18 cellular contexts compared by ENCODE assay signal in genomic region chr5:117357886-117358285, GRCh38.
"Had no signal": no experiment of that assay in that cellular context is flagged by ENCODE, and none has a peak within 500 bp of the region (broad histone marks: within the 10 kb centered on the region; RNA-seq: fewer than 3 reads in every experiment).

No MANE protein-coding gene starts in this region.

- DNase-seq: colonic mucosa; dermis blood vessel endothelial cell; foreskin melanocyte; heart left ventricle; left colon; left ventricle myocardium superior; natural killer cell; pancreas; right cardiac atrium; small intestine; stimulated activated CD4-positive, alpha-beta T cell treated with anti-CD3 and anti-CD28 coated beads, Interleukin-12 subunit alpha, Interleukin-12 subunit beta, amount 100 ng/mL, for 4 hours; stimulated activated naive CD8-positive, alpha-beta T cell treated with anti-CD3 and anti-CD28 coated beads, Interleukin-15, Interleukin-2, amounts not matched to agents 100 U/mL and 50 U/mL, for 24 hours; thyroid gland had no signal

- H3K4me3 Mint-ChIP-seq: natural killer cell, neural crest cell, type B pancreatic cell had no signal

- H3K36me3 ChIP-seq: colonic mucosa, heart left ventricle, pancreas, suprapubic skin, thyroid gland had no signal

- H3K27me3 ChIP-seq: colonic mucosa, heart left ventricle, pancreas, suprapubic skin, thyroid gland had no signal

- H3K9me3 ChIP-seq: colonic mucosa, heart left ventricle, pancreas, suprapubic skin, thyroid gland had no signal

- H3K4me1 ChIP-seq: colonic mucosa, heart left ventricle, pancreas, suprapubic skin, thyroid gland had no signal

- H3K9me3 Mint-ChIP-seq: type B pancreatic cell had no signal

- H3K27ac ChIP-seq: colonic mucosa, heart left ventricle, pancreas, suprapubic skin, thyroid gland had no signal

- ATAC-seq: heart left ventricle; left colon; left ventricle myocardium superior; natural killer cell; pancreas; right cardiac atrium; stimulated activated naive CD8-positive, alpha-beta T cell treated with anti-CD3 and anti-CD28 coated beads, Interleukin-15, Interleukin-2, amounts not matched to agents 100 U/mL and 50 U/mL, for 24 hours had no signal

- H3K36me3 Mint-ChIP-seq: natural killer cell, type B pancreatic cell had no signal

- H3K27me3 Mint-ChIP-seq: progenitor cell of endocrine pancreas, type B pancreatic cell had no signal

- H3K4me3 ChIP-seq: colonic mucosa, heart left ventricle, lung, pancreas, suprapubic skin, thyroid gland had no signal

- H3K4me1 Mint-ChIP-seq: natural killer cell had no signal

- H3K27ac Mint-ChIP-seq: natural killer cell, progenitor cell of endocrine pancreas, type B pancreatic cell had no signal
